ENCODE assay signal across 8 cellular contexts in the genomic region with DNA sequence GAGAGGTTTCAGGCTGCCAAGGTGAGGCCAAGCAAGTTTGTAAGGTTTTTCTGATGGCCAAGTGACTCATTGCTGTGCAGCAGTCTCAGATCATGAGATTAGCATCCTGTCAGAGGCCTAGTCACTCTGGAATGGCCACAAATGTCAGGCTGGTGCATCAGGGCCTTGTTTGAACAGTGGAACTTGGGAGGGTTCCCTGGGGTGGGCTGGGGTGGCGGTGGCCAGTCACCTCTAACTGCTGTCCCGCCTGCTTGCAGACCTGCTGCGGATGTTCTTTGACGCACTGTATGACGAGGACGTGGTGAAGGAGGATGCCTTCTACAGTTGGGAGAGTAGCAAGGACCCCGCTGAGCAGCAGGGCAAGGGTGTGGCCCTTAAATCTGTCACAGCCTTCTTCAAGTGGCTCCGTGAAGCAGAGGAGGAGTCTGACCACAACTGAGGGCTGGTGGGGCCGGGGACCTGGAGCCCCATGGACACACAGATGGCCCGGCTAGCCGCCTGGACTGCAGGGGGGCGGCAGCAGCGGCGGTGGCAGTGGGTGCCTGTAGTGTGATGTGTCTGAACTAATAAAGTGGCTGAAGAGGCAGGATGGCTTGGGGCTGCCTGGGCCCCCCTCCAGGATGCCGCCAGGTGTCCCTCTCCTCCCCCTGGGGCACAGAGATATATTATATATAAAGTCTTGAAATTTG. TPM values are rescaled to one million over a fixed set of nuclear protein-coding genes. Genes with fewer than 3 reads are reported as not detected.
A peak's percentile ranks its signal among the peaks of the same experiment; 100 is the strongest.
DNase-seq lines count a peak whose midpoint lies in the region; ATAC-seq and TF ChIP-seq lines count a peak whose summit lies in the region.

No MANE protein-coding gene starts in this region.

- H3K36me3 Mint-ChIP-seq in activated naive CD4-positive, alpha-beta T cell treated with anti-CD3 and anti-CD28 coated beads, Interleukin-2, amount 50 U/mL, for 24 hours: peaks cover 15% of the 10 kb centered on the region

- H3K4me3 Mint-ChIP-seq in activated naive CD4-positive, alpha-beta T cell treated with anti-CD3 and anti-CD28 coated beads, Interleukin-2, amount 50 U/mL, for 24 hours: peak overlapping the region; percentile 63

- H3K4me3 ChIP-seq in AG04450 (ENCODE audit: low read depth, low read length): no peak overlapping the region

- H3K27ac Mint-ChIP-seq in activated naive CD4-positive, alpha-beta T cell treated with anti-CD3 and anti-CD28 coated beads, Interleukin-2, amount 50 U/mL, for 24 hours: peak overlapping the region; percentile 25

- POLR2A ChIA-PET in AG04450 (lab: Yijun Ruan, JAX): interaction anchor here (1.0 kb wide), 1 partner anchor 14 kb away, joined by 3 read pairs; no protein-coding TSS in a partner anchor

- H3K27me3 ChIP-seq in AG04450 (ENCODE audit: control insufficient read depth, insufficient read depth, low read length): no peaks in the 10 kb centered on the region

- CTCF ChIA-PET in AG04450 (lab: Charles Lee): no interaction called here

- ATAC-seq in stimulated activated naive CD8-positive, alpha-beta T cell treated with anti-CD3 and anti-CD28 coated beads, Interleukin-15, Interleukin-2, amounts not matched to agents 100 U/mL and 50 U/mL, for 24 hours: peak; percentile 83
- no peak for ATAC-seq in GM21528 (IDR thresholded peaks at IDR 0.05; ENCODE audit: low FRiP score, unreplicated experiment)

- H3K9me3 ChIP-seq in AG04450 (ENCODE audit: control insufficient read depth, insufficient read depth, low read length): no peaks in the 10 kb centered on the region; the same call in 1 of the 2 replicates

- H3K27ac ChIP-seq in AG04450 (ENCODE audit: low read depth, low read length): peak overlapping the region; percentile 92

- no peak for TF ChIP-seq CTCF in AG04450 (IDR thresholded peaks at IDR 0.05; ENCODE audit: low read depth, low read length)

- peaks cover 54% of the 10 kb centered on the region for H3K4me1 Mint-ChIP-seq in activated naive CD4-positive, alpha-beta T cell treated with anti-CD3 and anti-CD28 coated beads, Interleukin-2, amount 50 U/mL, for 24 hours

- no peaks in the 10 kb centered on the region for H3K27me3 Mint-ChIP-seq in activated naive CD4-positive, alpha-beta T cell treated with anti-CD3 and anti-CD28 coated beads, Interleukin-2, amount 50 U/mL, for 24 hours

- H3K9me3 Mint-ChIP-seq in activated naive CD4-positive, alpha-beta T cell treated with anti-CD3 and anti-CD28 coated beads, Interleukin-2, amount 50 U/mL, for 24 hours: no peaks in the 10 kb centered on the region

- no peak for DNase-seq in AG04450 (ENCODE audit: low read depth, low spot score)
- DNase-seq in NCI-H226: peak; percentile 26
- peak; percentile 73 for DNase-seq in iris pigment epithelial cell (ENCODE audit: low read depth)
- peak; percentile 65 for DNase-seq in stimulated activated naive CD8-positive, alpha-beta T cell treated with anti-CD3 and anti-CD28 coated beads, Interleukin-15, Interleukin-2, amounts not matched to agents 100 U/mL and 50 U/mL, for 24 hours
- DNase-seq in pons (ENCODE audit: low spot score): no peak
- no peak for DNase-seq in epidermal melanocyte (ENCODE audit: insufficient read length, low spot score)

RNA-seq across cellular contexts. Expression of a gene that starts 2.8 kb away (rescaled TPM):
- 8.5 and 9.3 TPM in 2 replicates for polyA plus RNA-seq in AG04450 (2011; rRNA removed)
- 13.3 and 13.7 TPM in 2 replicates for polyA minus RNA-seq in AG04450 (2011; rRNA and poly(A)+ RNA removed)

RNA-seq across cellular contexts. Expression of a gene that starts 20.2 kb away (rescaled TPM):
- 191 and 224 TPM in 2 replicates for polyA plus RNA-seq in AG04450 (2011; rRNA removed)
- polyA minus RNA-seq in AG04450 (2011; rRNA and poly(A)+ RNA removed): 269 and 272 TPM in 2 replicates

RNA-seq across cellular contexts. Expression of a gene that starts 26.8 kb away (rescaled TPM):
- polyA plus RNA-seq in AG04450 (2011; rRNA removed): 1.7 and 2.1 TPM in 2 replicates
- 6.6 and 7.0 TPM in 2 replicates for polyA minus RNA-seq in AG04450 (2011; rRNA and poly(A)+ RNA removed)

RNA-seq across cellular contexts. Expression of a gene that starts 26.9 kb away (rescaled TPM):
- 81.2 and 94.4 TPM in 2 replicates for polyA plus RNA-seq in AG04450 (2011; rRNA removed)
- 36.9 and 42.9 TPM in 2 replicates for polyA minus RNA-seq in AG04450 (2011; rRNA and poly(A)+ RNA removed)

RNA-seq across cellular contexts. Expression of a gene that starts 35.6 kb away (rescaled TPM):
- polyA plus RNA-seq in AG04450 (2011; rRNA removed): 318 and 363 TPM in 2 replicates
- polyA minus RNA-seq in AG04450 (2011; rRNA and poly(A)+ RNA removed): 639 and 713 TPM in 2 replicates

Comparison
In these comparisons a context has a peak if more than half of its experiments do, and no peak if none do; other contexts are left out.
1. DNase-seq: peak in NCI-H226 (single experiment), iris pigment epithelial cell (single experiment) and stimulated activated naive CD8-positive, alpha-beta T cell treated with anti-CD3 and anti-CD28 coated beads, Interleukin-15, Interleukin-2, amounts not matched to agents 100 U/mL and 50 U/mL, for 24 hours (single experiment); none in AG04450 (single experiment), pons (single experiment) and epidermal melanocyte (single experiment).